ENCODE assay signal across 9 cellular contexts in genomic region chr12:2783936-2784600, GRCh38. TPM values are rescaled to one million over a fixed set of nuclear protein-coding genes. Genes with fewer than 3 reads are reported as not detected.
A peak's percentile ranks its signal among the peaks of the same experiment; 100 is the strongest.
DNase-seq lines count a peak whose midpoint lies in the region; ATAC-seq and TF ChIP-seq lines count a peak whose summit lies in the region.
"Had no signal": no experiment of that assay in that cellular context is flagged by ENCODE, and none has a peak within 500 bp of the region (broad histone marks: within the 10 kb centered on the region; RNA-seq: fewer than 3 reads in every experiment).

No MANE protein-coding gene starts in this region.

- TF ChIP-seq CTCF in liver (IDR thresholded peaks at IDR 0.05; ENCODE audit: low read depth, low read length, missing input control) = peak; percentile 92

- H3K4me1 ChIP-seq in liver (ENCODE audit: control insufficient read depth in 4 of 4, insufficient read depth in 4 of 4, low read length in 3 of 4) = peaks cover 0 to 6% (median 3%) of the 10 kb centered on the region in 4 donors

- H3K4me3 Mint-ChIP-seq in activated CD4-positive, alpha-beta T cell treated with anti-CD3 and anti-CD28 coated beads for 36 hours = peak overlapping the region; percentile 62
- H3K4me3 Mint-ChIP-seq in dendritic cell treated with granulocyte-macrophage colony-stimulating factor and Interleukin-4, amounts not matched to agents 40 ng/mL and 50 ng/mL, for 4 days = peak overlapping the region; percentile 61

- H3K9ac ChIP-seq in liver (ENCODE audit: low read depth in 1 of 2, low read length in 2 of 2) = no peak overlapping the region

- peak; percentile 32 for DNase-seq in activated T-cell treated with anti-CD3 and anti-CD28 coated beads for 1 hour (ENCODE audit: low read depth)
- no peak for DNase-seq in activated T-cell treated with anti-CD3 and anti-CD28 coated beads for 4 hours
- peak; percentile 64 for DNase-seq in NCI-H2107 treated with DMSO at 0.1 percent for 48 hours (lab: John Stamatoyannopoulos, UW; ENCODE audit: unreplicated experiment)
- peak; percentile 66 for DNase-seq in activated CD4-positive, alpha-beta T cell treated with anti-CD3 and anti-CD28 coated beads for 36 hours
- peak; percentile 26 to 38 for DNase-seq in stimulated activated CD4-positive, alpha-beta T cell treated with anti-CD3 and anti-CD28 coated beads, Interleukin-4, amount 100 ng/mL, for 48 hours (ENCODE audit: low read depth in 2 of 2)

- H3K4me3 ChIP-seq in liver (ENCODE audit: low read depth in 1 of 3, low read length in 3 of 3) = no peak overlapping the region

- H3K27me3 ChIP-seq in liver (ENCODE audit: control insufficient read depth in 4 of 4, insufficient read depth in 4 of 4, low read length in 3 of 4) = no peaks in the 10 kb centered on the region

- WGBS in liver = 14% methylated on average over 25 of the region's 25 CpGs

- no peaks in the 10 kb centered on the region for H3K9me3 ChIP-seq in liver (ENCODE audit: control insufficient read depth in 4 of 4, low read length in 3 of 4)

- no peak overlapping the region for H3K27ac ChIP-seq in liver (ENCODE audit: low read depth in 1 of 2, low read length in 2 of 2)

- H3K36me3 ChIP-seq in liver (ENCODE audit: control insufficient read depth in 4 of 4, insufficient read depth in 3 of 4, low read depth in 1 of 4, low read length in 3 of 4) = no peaks in the 10 kb centered on the region

- intact Hi-C loops in activated CD4-positive, alpha-beta T cell treated with anti-CD3 and anti-CD28 coated beads for 36 hours (cut with DNase I, micrococcal nuclease) = loop anchor here (1.0 to 2.0 kb wide), 2 partner anchors 93 to 101 kb away; no protein-coding TSS in a partner anchor
- intact Hi-C loops in dendritic cell treated with granulocyte-macrophage colony-stimulating factor and Interleukin-4, amounts not matched to agents 40 ng/mL and 50 ng/mL, for 4 days (cut with micrococcal nuclease) = loop anchor here (5.0 kb wide), 1 partner anchor 102 kb away; no protein-coding TSS in a partner anchor

- peak; percentile 94 to 96 for TF ChIP-seq RAD21 in liver (IDR thresholded peaks at IDR 0.05)

- H3K36me3 Mint-ChIP-seq in activated CD4-positive, alpha-beta T cell treated with anti-CD3 and anti-CD28 coated beads for 36 hours (ENCODE audit: low read depth) = no peaks in the 10 kb centered on the region
- H3K36me3 Mint-ChIP-seq in dendritic cell treated with granulocyte-macrophage colony-stimulating factor and Interleukin-4, amounts not matched to agents 40 ng/mL and 50 ng/mL, for 4 days (ENCODE audit: low read depth) = no peaks in the 10 kb centered on the region

- no peak overlapping the region for H3K27ac Mint-ChIP-seq in activated CD4-positive, alpha-beta T cell treated with anti-CD3 and anti-CD28 coated beads for 36 hours
- H3K27ac Mint-ChIP-seq in dendritic cell treated with granulocyte-macrophage colony-stimulating factor and Interleukin-4, amounts not matched to agents 40 ng/mL and 50 ng/mL, for 4 days = no peak overlapping the region

- no peaks in the 10 kb centered on the region for H3K9me3 Mint-ChIP-seq in activated CD4-positive, alpha-beta T cell treated with anti-CD3 and anti-CD28 coated beads for 36 hours (ENCODE audit: low read depth)
- no peaks in the 10 kb centered on the region for H3K9me3 Mint-ChIP-seq in dendritic cell treated with granulocyte-macrophage colony-stimulating factor and Interleukin-4, amounts not matched to agents 40 ng/mL and 50 ng/mL, for 4 days

- H3K27me3 Mint-ChIP-seq in activated CD4-positive, alpha-beta T cell treated with anti-CD3 and anti-CD28 coated beads for 36 hours = peaks cover 12% of the 10 kb centered on the region
- peaks cover 29% of the 10 kb centered on the region for H3K27me3 Mint-ChIP-seq in dendritic cell treated with granulocyte-macrophage colony-stimulating factor and Interleukin-4, amounts not matched to agents 40 ng/mL and 50 ng/mL, for 4 days

- H3K4me1 Mint-ChIP-seq in activated CD4-positive, alpha-beta T cell treated with anti-CD3 and anti-CD28 coated beads for 36 hours = peaks cover 8% of the 10 kb centered on the region
- peaks cover 17% of the 10 kb centered on the region for H3K4me1 Mint-ChIP-seq in dendritic cell treated with granulocyte-macrophage colony-stimulating factor and Interleukin-4, amounts not matched to agents 40 ng/mL and 50 ng/mL, for 4 days (ENCODE audit: low read depth)

- ATAC-seq in activated CD4-positive, alpha-beta T cell treated with anti-CD3 and anti-CD28 coated beads for 36 hours = peak; percentile 90
- no peak for ATAC-seq in GM21619 (IDR thresholded peaks at IDR 0.05; ENCODE audit: unreplicated experiment)

- CTCF ChIA-PET in activated CD4-positive, alpha-beta T cell treated with anti-CD3 and anti-CD28 coated beads for 36 hours (lab: Charles Lee) = interaction anchor here (0.5 to 2.5 kb wide), 14 partner anchors 12 to 817 kb away, joined by 3 to 24 read pairs (median 3); no protein-coding TSS in a partner anchor

- POLR2A ChIA-PET in activated CD4-positive, alpha-beta T cell treated with anti-CD3 and anti-CD28 coated beads for 36 hours (lab: Charles Lee) = interaction anchor here (0.7 kb wide), 1 partner anchor 12 kb away, joined by 3 read pairs; no protein-coding TSS in a partner anchor

TF ChIP-seq in liver, 16 proteins besides CTCF, POLR2A, EP300 and RAD21:
- TF ChIP-seq MAX (IDR thresholded peaks at IDR 0.05) (no peak), YY1 (IDR thresholded peaks at IDR 0.05) (no peak), RXRA (IDR thresholded peaks at IDR 0.05) (no peak)
- TF ChIP-seq, protein P1, sequence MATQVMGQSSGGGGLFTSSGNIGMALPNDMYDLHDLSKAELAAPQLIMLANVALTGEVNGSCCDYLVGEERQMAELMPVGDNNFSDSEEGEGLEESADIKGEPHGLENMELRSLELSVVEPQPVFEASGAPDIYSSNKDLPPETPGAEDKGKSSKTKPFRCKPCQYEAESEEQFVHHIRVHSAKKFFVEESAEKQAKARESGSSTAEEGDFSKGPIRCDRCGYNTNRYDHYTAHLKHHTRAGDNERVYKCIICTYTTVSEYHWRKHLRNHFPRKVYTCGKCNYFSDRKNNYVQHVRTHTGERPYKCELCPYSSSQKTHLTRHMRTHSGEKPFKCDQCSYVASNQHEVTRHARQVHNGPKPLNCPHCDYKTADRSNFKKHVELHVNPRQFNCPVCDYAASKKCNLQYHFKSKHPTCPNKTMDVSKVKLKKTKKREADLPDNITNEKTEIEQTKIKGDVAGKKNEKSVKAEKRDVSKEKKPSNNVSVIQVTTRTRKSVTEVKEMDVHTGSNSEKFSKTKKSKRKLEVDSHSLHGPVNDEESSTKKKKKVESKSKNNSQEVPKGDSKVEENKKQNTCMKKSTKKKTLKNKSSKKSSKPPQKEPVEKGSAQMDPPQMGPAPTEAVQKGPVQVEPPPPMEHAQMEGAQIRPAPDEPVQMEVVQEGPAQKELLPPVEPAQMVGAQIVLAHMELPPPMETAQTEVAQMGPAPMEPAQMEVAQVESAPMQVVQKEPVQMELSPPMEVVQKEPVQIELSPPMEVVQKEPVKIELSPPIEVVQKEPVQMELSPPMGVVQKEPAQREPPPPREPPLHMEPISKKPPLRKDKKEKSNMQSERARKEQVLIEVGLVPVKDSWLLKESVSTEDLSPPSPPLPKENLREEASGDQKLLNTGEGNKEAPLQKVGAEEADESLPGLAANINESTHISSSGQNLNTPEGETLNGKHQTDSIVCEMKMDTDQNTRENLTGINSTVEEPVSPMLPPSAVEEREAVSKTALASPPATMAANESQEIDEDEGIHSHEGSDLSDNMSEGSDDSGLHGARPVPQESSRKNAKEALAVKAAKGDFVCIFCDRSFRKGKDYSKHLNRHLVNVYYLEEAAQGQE (IDR thresholded peaks at IDR 0.05) = peak; percentile 33

RNA-seq across cellular contexts. Expression of gene FKBP4, which starts 10.7 kb away (rescaled TPM):
- 100 to 1,000 TPM; 129 to 182 TPM for total RNA-seq in activated CD4-positive, alpha-beta T cell treated with anti-CD3 and anti-CD28 coated beads for 36 hours
- 10 to 100 TPM; 29.9 to 38.7 TPM for total RNA-seq in liver
- polyA plus RNA-seq in liver = 10 to 100 TPM; 21.3 to 33.3 TPM

RNA-seq across cellular contexts. Expression of gene ITFG2, which starts 28.4 kb away (rescaled TPM):
- total RNA-seq in activated CD4-positive, alpha-beta T cell treated with anti-CD3 and anti-CD28 coated beads for 36 hours = 10 to 100 TPM; 28.0 to 35.3 TPM
- 10 to 100 TPM in 1 of 2 donors, 1 to 10 TPM in 1; 9.3 to 26.3 TPM for total RNA-seq in liver
- 10 to 100 TPM in 1 of 2 donors, 1 to 10 TPM in 1; 7.5 to 13.4 TPM for polyA plus RNA-seq in liver

RNA-seq across cellular contexts. Expression of gene NRIP2, which starts 50.8 kb away (rescaled TPM):
- total RNA-seq in activated CD4-positive, alpha-beta T cell treated with anti-CD3 and anti-CD28 coated beads for 36 hours = not detected
- under 1 TPM; 0.19 to 0.25 TPM for total RNA-seq in liver
- under 1 TPM; 0.21 to 0.46 TPM for polyA plus RNA-seq in liver
- total RNA-seq: mononuclear cell had no signal
